23 cellular contexts compared by ENCODE assay signal in genomic region chr11:61873588-61874459, GRCh38. TPM values are rescaled to one million over a fixed set of nuclear protein-coding genes. Genes with fewer than 3 reads are reported as not detected.
A peak's percentile ranks its signal among the peaks of the same experiment; 100 is the strongest.
DNase-seq lines count a peak whose midpoint lies in the region; ATAC-seq and TF ChIP-seq lines count a peak whose summit lies in the region.
"Had no signal": no experiment of that assay in that cellular context is flagged by ENCODE, and none has a peak within 500 bp of the region (broad histone marks: within the 10 kb centered on the region; RNA-seq: fewer than 3 reads in every experiment).

No MANE protein-coding gene starts in this region.

- DNase-seq in cerebellum (ENCODE audit: low spot score): peak; percentile 56
- no peak for DNase-seq in right cardiac atrium
- DNase-seq in NCI-H748 treated with DMSO at 0.1 percent for 48 hours (lab: John Stamatoyannopoulos, UW): no peak
- DNase-seq: activated CD4-positive, alpha-beta T cell treated with anti-CD3 and anti-CD28 coated beads, Interleukin-2, amount 50 U/mL, for 48 hours; activated CD8-positive, alpha-beta memory T cell treated with anti-CD3 and anti-CD28 coated beads, Interleukin-2, amount 50 U/mL, for 4 hours; activated naive CD4-positive, alpha-beta T cell treated with anti-CD3 and anti-CD28 coated beads, Interleukin-2, amount 10 ng/mL, durations not matched to agents 7 days and 5 days; brain microvascular endothelial cell; DND-41; effector memory CD4-positive, alpha-beta T cell; kidney glomerular epithelial cell; NCI-H187; NCI-H2171; NCI-H526; SK-N-SH; small intestine; stimulated activated CD4-positive, alpha-beta T cell treated with anti-CD3 and anti-CD28 coated beads, Interleukin-1b, Interleukin-23, amount 100 ng/mL, for 48 hours; stomach had no signal

- ATAC-seq in right cardiac atrium (no peak), GM21619 (IDR thresholded peaks at IDR 0.05; ENCODE audit: unreplicated experiment) (no peak), GM18517 (IDR thresholded peaks at IDR 0.05; ENCODE audit: unreplicated experiment) (no peak)

- TF ChIP-seq EP300 in Ishikawa (IDR thresholded peaks at IDR 0.05; ENCODE audit: borderline replicate concordance): no peak

- intact Hi-C loops in right cardiac atrium (cut with DNase I): no loop called here

- peak overlapping the region in 1 of 5 donors; percentile 8 for H3K9ac ChIP-seq in subcutaneous abdominal adipose tissue (ENCODE audit: low read length in 5 of 5)
- H3K9ac ChIP-seq: SK-N-SH had no signal

- H3K4me1 ChIP-seq in right cardiac atrium (ENCODE audit: control insufficient read depth, insufficient read depth, low read length) (peaks cover 6% of the 10 kb centered on the region), subcutaneous abdominal adipose tissue (ENCODE audit: control insufficient read depth in 5 of 5, insufficient read depth in 5 of 5, low read length in 5 of 5) (peaks cover 0 to 57% (median 45%) of the 10 kb centered on the region in 5 donors)

- no peak for TF ChIP-seq RAD21 in Ishikawa (IDR thresholded peaks at IDR 0.05; ENCODE audit: low read depth)

- H3K9me3 ChIP-seq in right cardiac atrium (ENCODE audit: control insufficient read depth, low read length): no peaks in the 10 kb centered on the region
- H3K9me3 ChIP-seq in subcutaneous abdominal adipose tissue (ENCODE audit: control insufficient read depth in 5 of 5, low read length in 5 of 5): no peaks in the 10 kb centered on the region
- H3K9me3 ChIP-seq: neutrophil, SK-N-SH, stomach had no signal

- H3K27me3 ChIP-seq in right cardiac atrium (ENCODE audit: control insufficient read depth, insufficient read depth): no peaks in the 10 kb centered on the region
- H3K27me3 ChIP-seq in subcutaneous abdominal adipose tissue (ENCODE audit: control insufficient read depth in 5 of 5, insufficient read depth in 4 of 5, low read length in 5 of 5): no peaks in the 10 kb centered on the region
- H3K27me3 ChIP-seq: brain microvascular endothelial cell had no signal

- 75% methylated on average over 18 of the region's 18 CpGs for WGBS in right cardiac atrium

- peaks cover 0 to 56% (median 45%) of the 10 kb centered on the region in 5 donors for H3K36me3 ChIP-seq in subcutaneous abdominal adipose tissue (ENCODE audit: control insufficient read depth in 5 of 5, insufficient read depth in 5 of 5, low read length in 5 of 5)
- H3K36me3 ChIP-seq: brain microvascular endothelial cell, neutrophil had no signal

- H3K4me3 ChIP-seq in right cardiac atrium (ENCODE audit: low read length) (no peak overlapping the region), subcutaneous abdominal adipose tissue (ENCODE audit: low read depth in 1 of 5, low read length in 5 of 5) (peak overlapping the region in 1 of 5 donors; percentile 23)
- H3K4me3 ChIP-seq: stomach had no signal

- peak overlapping the region; percentile 52 for H3K27ac ChIP-seq in right cardiac atrium (ENCODE audit: low read length)
- peak overlapping the region; percentile 49 for H3K27ac ChIP-seq in subcutaneous abdominal adipose tissue (ENCODE audit: low read depth, low read length)
- H3K27ac ChIP-seq: brain microvascular endothelial cell, neutrophil, stomach had no signal

TF ChIP-seq in Ishikawa, 13 proteins besides CTCF, POLR2A, EP300 and RAD21:
- TF ChIP-seq NFIC (IDR thresholded peaks at IDR 0.05) (0 out of 2 replicates have a peak, but pooled peaks have one; percentile 6), ZBTB7A (IDR thresholded peaks at IDR 0.05; ENCODE audit: low read depth) (no peak)

RNA-seq across cellular contexts. Expression of gene FADS3, which starts 17.5 kb away (rescaled TPM):
- 29.9 TPM for total RNA-seq in cerebellum
- 10 to 100 TPM; 37.5 to 50.1 (median 42.5) TPM for total RNA-seq in right cardiac atrium
- 43.1 TPM for polyA plus RNA-seq in right cardiac atrium

RNA-seq across cellular contexts. Expression of gene RAB3IL1, which starts 43.5 kb away (rescaled TPM):
- total RNA-seq in cerebellum: 4.5 TPM
- 10 to 100 TPM; 12.0 to 18.9 (median 14.9) TPM for total RNA-seq in right cardiac atrium
- polyA plus RNA-seq in right cardiac atrium: 9.7 TPM
- polyA plus RNA-seq: CD14-positive monocyte had no signal

RNA-seq across cellular contexts. Expression of gene FADS2, which starts 45.7 kb away (rescaled TPM):
- 88.6 TPM for total RNA-seq in cerebellum
- 10 to 100 TPM; 16.4 to 38.1 (median 31.1) TPM for total RNA-seq in right cardiac atrium
- polyA plus RNA-seq in right cardiac atrium: 30.6 TPM

RNA-seq across cellular contexts. Expression of gene FADS1, which starts 57.0 kb away (rescaled TPM):
- total RNA-seq in cerebellum: 58.0 TPM
- 10 to 100 TPM; 41.3 to 45.7 (median 43.3) TPM for total RNA-seq in right cardiac atrium
- polyA plus RNA-seq in right cardiac atrium: 27.6 TPM
